In the genomic region with DNA sequence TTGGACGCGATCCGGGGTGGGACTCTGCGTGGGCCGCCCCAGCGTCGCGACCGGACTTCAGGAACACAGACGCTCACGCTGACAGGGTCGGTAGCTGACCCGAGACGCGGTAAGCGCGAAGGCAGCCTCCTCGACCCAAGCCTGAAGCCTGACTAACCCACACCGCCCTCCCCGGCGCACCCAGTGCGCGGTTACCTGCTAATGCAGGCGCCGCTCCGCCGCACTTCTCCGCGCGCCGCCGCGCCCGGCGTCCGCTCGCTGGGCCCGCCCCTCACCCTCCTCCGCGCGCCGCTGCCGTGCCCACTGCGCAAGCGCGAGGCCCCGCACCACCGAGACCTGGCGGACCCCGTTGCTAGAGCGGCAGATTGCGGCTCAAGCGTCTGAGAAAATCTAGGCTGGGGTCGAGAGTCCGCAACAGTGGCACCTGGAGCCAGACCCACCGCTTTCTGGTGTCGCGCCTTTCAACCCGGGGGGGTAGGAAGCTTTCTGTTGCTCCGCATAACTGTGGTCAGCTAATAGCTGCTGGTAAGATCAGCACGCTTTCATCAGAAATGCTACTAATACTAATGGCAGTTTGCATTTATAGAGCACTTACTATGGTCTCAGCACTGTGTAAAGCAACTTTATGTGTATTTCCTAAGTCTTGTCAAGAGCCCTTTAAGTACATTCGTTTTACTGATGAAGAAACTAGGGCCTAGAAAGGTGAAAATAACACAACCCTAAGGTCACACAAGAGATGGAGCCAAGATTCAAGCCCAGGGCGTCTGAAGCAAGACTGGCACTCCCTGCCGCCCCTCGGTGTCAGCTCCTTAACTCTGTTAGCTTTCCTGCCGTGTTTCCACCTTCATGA, we compare ENCODE assay signal across 8 cellular contexts. TPM values are rescaled to one million over a fixed set of nuclear protein-coding genes. Genes with fewer than 3 reads are reported as not detected.
DNase-seq lines count a peak whose midpoint lies in the region; ATAC-seq and FAIRE-seq lines count a peak whose summit lies in the region.

A gene with protein sequence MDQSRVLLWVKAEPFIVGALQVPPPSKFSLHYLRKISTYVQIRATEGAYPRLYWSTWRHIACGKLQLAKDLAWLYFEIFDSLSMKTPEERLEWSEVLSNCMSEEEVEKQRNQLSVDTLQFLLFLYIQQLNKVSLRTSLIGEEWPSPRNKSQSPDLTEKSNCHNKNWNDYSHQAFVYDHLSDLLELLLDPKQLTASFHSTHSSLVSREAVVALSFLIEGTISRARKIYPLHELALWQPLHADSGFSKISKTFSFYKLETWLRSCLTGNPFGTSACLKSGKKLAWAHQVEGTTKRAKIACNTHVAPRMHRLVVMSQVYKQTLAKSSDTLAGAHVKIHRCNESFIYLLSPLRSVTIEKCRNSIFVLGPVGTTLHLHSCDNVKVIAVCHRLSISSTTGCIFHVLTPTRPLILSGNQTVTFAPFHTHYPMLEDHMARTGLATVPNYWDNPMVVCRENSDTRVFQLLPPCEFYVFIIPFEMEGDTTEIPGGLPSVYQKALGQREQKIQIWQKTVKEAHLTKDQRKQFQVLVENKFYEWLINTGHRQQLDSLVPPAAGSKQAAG (minus strand): TSS at position 268 of the 850 bp plus-strand sequence. CDS start 3,010 bp downstream, outside the sequence.

- peaks cover 5% of the 10 kb centered on the region for H3K79me1 ChIP-seq in mesendoderm (ENCODE audit: low read length)

- H3K56ac ChIP-seq in mesendoderm (ENCODE audit: low read length): peak within 1 kb of the TSS; percentile 99

- H3K4ac ChIP-seq in mesendoderm (ENCODE audit: low read depth, low read length): no peak within 1 kb of the TSS

- H3K4me1 ChIP-seq in endocrine pancreas (ENCODE audit: control insufficient read depth, insufficient read depth, low read length) (peaks cover 3% of the 10 kb centered on the region), mesendoderm (ENCODE audit: control insufficient read depth, low read depth, low read length) (peaks cover 2% of the 10 kb centered on the region)

- DNase-seq in COR-L47 (lab: John Stamatoyannopoulos, UW) (peak; percentile 92), HTR-8/SVneo (ENCODE audit: insufficient read length, low spot score) (peak; percentile 87), NOMO-1 treated with DMSO at 0.1 percent for 48 hours (lab: John Stamatoyannopoulos, UW; ENCODE audit: unreplicated experiment) (peak; percentile 92), mesendoderm (peak; percentile 95)
- peak; percentile 62 for DNase-seq in activated CD8-positive, alpha-beta memory T cell treated with anti-CD3 and anti-CD28 coated beads, Interleukin-2, amount 50 U/mL, for 1 hour (ENCODE audit: extremely low read depth)
- DNase-seq in stimulated activated CD8-positive, alpha-beta memory T cell treated with anti-CD3 and anti-CD28 coated beads, Interleukin-12 subunit alpha, Interleukin-12 subunit beta, amount 100 ng/mL, for 4 hours (ENCODE audit: low read depth): peak; percentile 94

- H2BK5ac ChIP-seq in mesendoderm (ENCODE audit: low read length): peak within 1 kb of the TSS; percentile 62

- H4K8ac ChIP-seq in mesendoderm (ENCODE audit: low read depth, low read length): peak within 1 kb of the TSS; percentile 93

- FAIRE-seq in HTR-8/SVneo (lab: Jason Lieb, UNC): peak; percentile 84

- H3K9ac ChIP-seq in endocrine pancreas (ENCODE audit: control insufficient read depth, insufficient read depth, low read length) (peak within 1 kb of the TSS; percentile 95), mesendoderm (ENCODE audit: low read length) (peak within 1 kb of the TSS; percentile 99)

- no peak within 1 kb of the TSS for H2BK15ac ChIP-seq in mesendoderm (replicated peaks; ENCODE audit: low read depth)

- H3K27me3 ChIP-seq in endocrine pancreas (ENCODE audit: control insufficient read depth, insufficient read depth, low read length) (no peaks in the 10 kb centered on the region), mesendoderm (ENCODE audit: insufficient read depth, low read length, poor library complexity) (no peaks in the 10 kb centered on the region)

- peaks cover 12% of the 10 kb centered on the region for H3K79me2 ChIP-seq in mesendoderm (ENCODE audit: control insufficient read depth, insufficient read depth, low read length)

- peak within 1 kb of the TSS; percentile 84 for H4K5ac ChIP-seq in mesendoderm (ENCODE audit: low read length)

- WGBS in mesendoderm (ENCODE audit: extremely low coverage, insufficient coverage, low lambda C conversion rate): no CpG with 5 or more reads among the region's 66 CpGs

- H3K4me3 ChIP-seq in endocrine pancreas (ENCODE audit: control insufficient read depth, insufficient read depth, low read length) (peak within 1 kb of the TSS; percentile 89), mesendoderm (ENCODE audit: low read length) (peak within 1 kb of the TSS; percentile 97)

- H3K36me3 ChIP-seq in endocrine pancreas (ENCODE audit: control insufficient read depth, insufficient read depth, low read length) (no peaks in the 10 kb centered on the region), mesendoderm (ENCODE audit: control insufficient read depth, insufficient read depth, low read length) (no peaks in the 10 kb centered on the region)

- peak within 1 kb of the TSS; percentile 20 for H3K18ac ChIP-seq in mesendoderm (ENCODE audit: low read length)

- H3K27ac ChIP-seq in mesendoderm (ENCODE audit: low read depth, low read length): peak within 1 kb of the TSS; percentile 87

- H3K9me3 ChIP-seq in endocrine pancreas (ENCODE audit: control insufficient read depth, low read length): no peaks in the 10 kb centered on the region

- H3K23ac ChIP-seq in mesendoderm (ENCODE audit: low read length): no peak within 1 kb of the TSS

- peak within 1 kb of the TSS; percentile 91 for H3K4me2 ChIP-seq in mesendoderm (ENCODE audit: low read length)

- H2BK120ac ChIP-seq in mesendoderm (ENCODE audit: low read depth, low read length): no peak within 1 kb of the TSS

- H2AK5ac ChIP-seq in mesendoderm (ENCODE audit: low read length): no peak within 1 kb of the TSS

- ATAC-seq in GM21367 (IDR thresholded peaks at IDR 0.05; ENCODE audit: unreplicated experiment): peak; percentile 34

RNA-seq across cellular contexts. Expression of the gene that starts here (rescaled TPM):
- polyA plus RNA-seq in mesendoderm (2013, experiment 1 of 2): 6.8 TPM
- 7.2 TPM for polyA plus RNA-seq in mesendoderm (2013, experiment 2 of 2)

Comparison
In these comparisons a context has a peak if more than half of its experiments do, and no peak if none do; other contexts are left out.
1. Peak in every context shown above with its lines: DNase-seq, ATAC-seq, H3K4me3 ChIP-seq and H3K27ac ChIP-seq.